In the genomic region with DNA sequence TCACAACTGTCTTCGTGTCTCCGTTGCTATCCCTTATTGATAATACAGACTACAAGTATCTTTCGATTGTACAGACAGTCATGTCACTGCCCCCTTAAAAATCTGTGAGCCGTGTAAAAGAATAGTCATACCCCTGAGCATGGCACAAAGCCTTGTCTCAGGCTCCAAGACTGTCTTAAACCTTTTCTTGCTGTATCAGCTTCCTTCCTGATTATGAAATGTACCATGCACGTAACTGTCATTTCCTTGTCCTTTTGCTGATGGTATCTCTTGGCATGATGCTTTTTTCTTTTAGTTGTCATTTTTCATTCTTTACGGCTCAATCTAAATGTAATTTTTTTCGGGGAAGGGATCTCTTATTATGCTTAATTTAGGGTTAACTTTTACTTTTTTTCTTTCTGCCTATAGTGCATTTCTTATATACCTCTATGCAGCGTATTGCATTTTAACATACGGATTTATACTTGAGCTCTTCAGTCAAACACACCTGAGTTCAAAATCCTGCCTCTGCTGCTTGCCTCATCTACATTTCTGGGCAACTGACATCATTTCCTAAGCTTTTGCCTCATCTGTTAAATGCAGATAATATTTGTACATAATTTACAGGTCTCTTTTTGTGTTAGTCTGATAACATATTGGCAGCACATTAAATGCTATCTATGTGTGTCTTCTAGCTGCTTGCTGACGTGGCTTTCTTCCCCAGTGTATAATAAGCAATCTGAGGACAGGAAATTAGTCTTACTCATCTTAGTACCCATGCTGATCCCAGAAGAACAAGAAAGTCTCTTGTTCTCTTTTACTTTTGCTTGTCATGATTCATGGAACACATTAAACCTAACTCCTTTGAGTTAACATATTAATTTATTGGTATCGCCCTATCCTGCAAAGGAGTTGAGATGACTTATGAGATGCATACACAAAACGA, we compare ENCODE assay signal across 18 cellular contexts. TPM values are rescaled to one million over a fixed set of nuclear protein-coding genes. Genes with fewer than 3 reads are reported as not detected.
DNase-seq lines count a peak whose midpoint lies in the region; ATAC-seq, FAIRE-seq and TF ChIP-seq lines count a peak whose summit lies in the region.
"Had no signal": no experiment of that assay in that cellular context is flagged by ENCODE, and none has a peak within 500 bp of the region (broad histone marks: within the 10 kb centered on the region; RNA-seq: fewer than 3 reads in every experiment).

No MANE protein-coding gene starts in this region.

- TF ChIP-seq CTCF in RWPE2 (IDR thresholded peaks at IDR 0.05; ENCODE audit: poor library complexity, severe bottlenecking), result no peak
- TF ChIP-seq CTCF in choroid plexus epithelial cell (conservative IDR thresholded peaks at IDR 0.05; ENCODE audit: low read depth, low read length), result no peak

- H3K4me1 ChIP-seq in RWPE2 (ENCODE audit: insufficient read depth, poor library complexity, severe bottlenecking), result peaks cover 5% of the 10 kb centered on the region

- no peaks in the 10 kb centered on the region for H3K27me3 ChIP-seq in RWPE2 (ENCODE audit: insufficient read depth, poor library complexity, severe bottlenecking)
- H3K27me3 ChIP-seq: BLaER1 had no signal

- no peak for FAIRE-seq in urothelium cell line (lab: Jason Lieb, UNC)

- DNase-seq in HCEC 1CT (peak; percentile 35), RWPE2 (ENCODE audit: low spot score) (no peak), choroid plexus epithelial cell (ENCODE audit: low read depth) (peak; percentile 42), skeletal muscle cell (ENCODE audit: low read depth) (peak; percentile 55), urothelium cell line (ENCODE audit: low spot score) (no peak), H4 (ENCODE audit: low spot score) (no peak)
- DNase-seq: H7; NCI-H1092; NCI-H1694; NCI-H2107; NCI-H345; NCI-H69; NK-92 treated with Interleukin-12 subunit alpha and Interleukin-12 subunit beta, amount 100 ng/mL, for 24 hours; PC-9; SK-N-SH had no signal

- no peaks in the 10 kb centered on the region for H3K36me3 ChIP-seq in RWPE2 (ENCODE audit: low read depth)
- H3K36me3 ChIP-seq: BLaER1 had no signal

- H3K4me3 ChIP-seq in RWPE2 (ENCODE audit: severe bottlenecking), result no peak overlapping the region
- H3K4me3 ChIP-seq in choroid plexus epithelial cell (ENCODE audit: low read depth, low read length), result no peak overlapping the region
- no peak overlapping the region for H3K4me3 ChIP-seq in skeletal muscle cell (ENCODE audit: low read depth, low read length)
- H3K4me3 ChIP-seq: BLaER1, PC-9 had no signal

- H3K9me3 ChIP-seq in RWPE2 (ENCODE audit: severe bottlenecking), result no peaks in the 10 kb centered on the region
- H3K9me3 ChIP-seq: SK-N-SH had no signal

- H3K27ac ChIP-seq in RWPE2 (ENCODE audit: poor library complexity, severe bottlenecking), result no peak overlapping the region
- H3K27ac ChIP-seq: BLaER1, PC-9 had no signal

- ATAC-seq in RWPE2 (ENCODE audit: low read depth) (peak; percentile 44; the same call in 1 of the 3 replicates), HG02981 (IDR thresholded peaks at IDR 0.05; ENCODE audit: unreplicated experiment) (no peak)

RNA-seq across cellular contexts. Expression of gene ROBO2, which starts 57.3 kb away (rescaled TPM):
- total RNA-seq in H4 (2014; rRNA removed; shearing (Covaris generic)), result 7.5 and 9.9 TPM in 2 replicates
- total RNA-seq: MCF 10A had no signal

Comparison
In these comparisons a context has a peak if more than half of its experiments do, and no peak if none do; other contexts are left out.
1. DNase-seq: peak in HCEC 1CT (single experiment), choroid plexus epithelial cell (single experiment) and skeletal muscle cell (single experiment); none in RWPE2 (single experiment), urothelium cell line (single experiment) and H4 (single experiment).